Comparison of ENCODE assay signal across 1 cellular context in genomic region chr16:87854053-87854906, GRCh38.
A peak's percentile ranks its signal among the peaks of the same experiment; 100 is the strongest.
TF ChIP-seq lines count a peak whose summit lies in the region.

No MANE protein-coding gene starts in this region.

TF ChIP-seq in HepG2, 621 proteins besides CTCF, POLR2A, EP300 and RAD21 (continued from another document):
- TF ChIP-seq HBP1 (CRISPR knock-in tag; IDR thresholded peaks at IDR 0.05; ENCODE audit: low read depth) (no peak), SIN3A (IDR thresholded peaks at IDR 0.05; ENCODE audit: borderline replicate concordance, low read depth, low read length) (no peak), SP4 (CRISPR knock-in tag; IDR thresholded peaks at IDR 0.05) (no peak; the same call in 1 of the 2 replicates), HOXA7 (CRISPR knock-in tag; IDR thresholded peaks at IDR 0.05) (no peak), TRIM24 (CRISPR knock-in tag; IDR thresholded peaks at IDR 0.05) (no peak), BRCA1 (CRISPR knock-in tag; IDR thresholded peaks at IDR 0.05) (no peak), ZNF597 (CRISPR knock-in tag; IDR thresholded peaks at IDR 0.05) (no peak), SNRNP70 (IDR thresholded peaks at IDR 0.05; ENCODE audit: low read depth, low read length) (no peak), ATF7 (IDR thresholded peaks at IDR 0.05) (no peak), ATF7 (CRISPR knock-in tag; IDR thresholded peaks at IDR 0.05) (0 out of 2 replicates have a peak, but pooled peaks have one; percentile 66), TRAFD1 (CRISPR knock-in tag; IDR thresholded peaks at IDR 0.05; ENCODE audit: borderline replicate concordance) (no peak), ZNF691 (CRISPR knock-in tag; IDR thresholded peaks at IDR 0.05; ENCODE audit: borderline replicate concordance, low read depth) (peak; percentile 48)
